In the genomic region with DNA sequence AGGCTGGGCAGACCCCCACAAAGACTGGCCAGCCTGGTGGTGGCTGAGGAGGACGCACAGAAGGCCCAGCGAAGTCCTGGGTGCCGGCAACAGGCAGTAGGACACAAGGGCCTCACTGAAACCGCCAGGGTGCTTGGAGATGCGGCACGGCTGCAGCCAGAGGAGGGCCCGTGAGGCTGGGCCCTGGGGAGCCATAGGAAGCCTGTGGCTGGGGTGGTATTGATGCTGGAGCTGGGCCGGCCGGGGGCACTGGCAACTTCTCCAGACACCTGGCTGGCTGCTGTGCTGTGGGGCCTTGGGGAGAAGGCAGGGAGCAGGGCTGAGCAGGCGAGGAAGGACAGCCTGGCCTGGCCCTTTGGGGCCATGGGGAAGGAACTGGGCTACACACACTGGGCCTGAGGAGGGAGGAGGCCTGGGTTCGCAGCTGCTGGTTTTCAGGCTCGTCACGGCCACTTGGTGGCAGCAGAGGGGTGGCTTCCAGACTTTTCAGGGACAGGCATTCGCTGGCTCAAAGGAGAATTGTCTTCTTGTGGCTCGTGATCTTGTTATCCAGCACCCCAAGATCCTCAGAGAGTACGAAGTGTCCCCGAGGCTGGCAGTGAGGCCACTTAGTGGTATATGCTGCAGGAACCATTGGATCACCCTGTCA, we compare ENCODE assay signal across 1 cellular context.
TF ChIP-seq lines count a peak whose summit lies in the region.

No MANE protein-coding gene starts in this region.

TF ChIP-seq in HCT116, 20 proteins besides CTCF, POLR2A, EP300 and RAD21 (continued from another document):
- TF ChIP-seq POLR2AphosphoS5 (IDR thresholded peaks at IDR 0.05; ENCODE audit: low read depth, low read length) = no peak
